Comparison of ENCODE assay signal across 14 cellular contexts in genomic region chr1:45730780-45731319, GRCh38.
"Had no signal": no experiment of that assay in that cellular context is flagged by ENCODE, and none has a peak within 500 bp of the region (broad histone marks: within the 10 kb centered on the region; RNA-seq: fewer than 3 reads in every experiment).

No MANE protein-coding gene starts in this region.

- H3K4me3 ChIP-seq: ascending aorta, heart left ventricle, left lung, pancreas, tibial nerve had no signal

- DNase-seq: activated CD4-positive, alpha-beta T cell treated with anti-CD3 and anti-CD28 coated beads for 1 hour; activated CD4-positive, alpha-beta T cell treated with anti-CD3 and anti-CD28 coated beads, Interleukin-2, amount 50 U/mL, for 48 hours; activated gamma-delta T cell treated with Interleukin-2 at 50 U/mL for 16 hours; activated naive CD8-positive, alpha-beta T cell treated with anti-CD3 and anti-CD28 coated beads, Interleukin-2, amount 50 U/mL, for 24 hours; activated T-cell treated with anti-CD3 and anti-CD28 coated beads, Interleukin-2, amount 50 U/mL, for 48 hours; heart left ventricle; islet precursor cell; pancreas; T-helper 9 cell had no signal

- H3K4me3 Mint-ChIP-seq: activated naive CD8-positive, alpha-beta T cell treated with anti-CD3 and anti-CD28 coated beads, Interleukin-2, amount 50 U/mL, for 24 hours had no signal

- H3K27ac Mint-ChIP-seq: activated naive CD8-positive, alpha-beta T cell treated with anti-CD3 and anti-CD28 coated beads, Interleukin-2, amount 50 U/mL, for 24 hours had no signal

- H3K27me3 ChIP-seq: ascending aorta, heart left ventricle, left lung, pancreas, tibial nerve had no signal

- H3K27ac ChIP-seq: ascending aorta, heart left ventricle, pancreas, tibial nerve had no signal

- ATAC-seq: activated naive CD8-positive, alpha-beta T cell treated with anti-CD3 and anti-CD28 coated beads, Interleukin-2, amount 50 U/mL, for 24 hours had no signal

- H3K27me3 Mint-ChIP-seq: activated naive CD8-positive, alpha-beta T cell treated with anti-CD3 and anti-CD28 coated beads, Interleukin-2, amount 50 U/mL, for 24 hours had no signal

- H3K9me3 Mint-ChIP-seq: activated naive CD8-positive, alpha-beta T cell treated with anti-CD3 and anti-CD28 coated beads, Interleukin-2, amount 50 U/mL, for 24 hours had no signal

- FAIRE-seq: endometrium, frontal cortex, pancreas had no signal

- H3K9me3 ChIP-seq: ascending aorta, heart left ventricle, left lung, pancreas, tibial nerve had no signal

- H3K36me3 ChIP-seq: pancreas had no signal

- H3K4me1 ChIP-seq: ascending aorta, left lung, pancreas, tibial nerve had no signal
